In genomic region chr1:197776348-197777082, GRCh38 we compare ENCODE assay signal across 1 cellular context.
A peak's percentile ranks its signal among the peaks of the same experiment; 100 is the strongest.
TF ChIP-seq lines count a peak whose summit lies in the region.

No MANE protein-coding gene starts in this region.

TF ChIP-seq in K562, 482 proteins besides CTCF, POLR2A, EP300 and RAD21 (continued from another document):
- no peak for TF ChIP-seq THRA (IDR thresholded peaks at IDR 0.05)
- peak; percentile 50 for TF ChIP-seq FOSL1 (tag; conservative IDR thresholded peaks at IDR 0.05)
- no peak for TF ChIP-seq ZNF174 (CRISPR knock-in tag; IDR thresholded peaks at IDR 0.05)
TF ChIP-seq in K562: peak in this region for 3.
